Comparison of ENCODE assay signal across 8 cellular contexts in the genomic region with DNA sequence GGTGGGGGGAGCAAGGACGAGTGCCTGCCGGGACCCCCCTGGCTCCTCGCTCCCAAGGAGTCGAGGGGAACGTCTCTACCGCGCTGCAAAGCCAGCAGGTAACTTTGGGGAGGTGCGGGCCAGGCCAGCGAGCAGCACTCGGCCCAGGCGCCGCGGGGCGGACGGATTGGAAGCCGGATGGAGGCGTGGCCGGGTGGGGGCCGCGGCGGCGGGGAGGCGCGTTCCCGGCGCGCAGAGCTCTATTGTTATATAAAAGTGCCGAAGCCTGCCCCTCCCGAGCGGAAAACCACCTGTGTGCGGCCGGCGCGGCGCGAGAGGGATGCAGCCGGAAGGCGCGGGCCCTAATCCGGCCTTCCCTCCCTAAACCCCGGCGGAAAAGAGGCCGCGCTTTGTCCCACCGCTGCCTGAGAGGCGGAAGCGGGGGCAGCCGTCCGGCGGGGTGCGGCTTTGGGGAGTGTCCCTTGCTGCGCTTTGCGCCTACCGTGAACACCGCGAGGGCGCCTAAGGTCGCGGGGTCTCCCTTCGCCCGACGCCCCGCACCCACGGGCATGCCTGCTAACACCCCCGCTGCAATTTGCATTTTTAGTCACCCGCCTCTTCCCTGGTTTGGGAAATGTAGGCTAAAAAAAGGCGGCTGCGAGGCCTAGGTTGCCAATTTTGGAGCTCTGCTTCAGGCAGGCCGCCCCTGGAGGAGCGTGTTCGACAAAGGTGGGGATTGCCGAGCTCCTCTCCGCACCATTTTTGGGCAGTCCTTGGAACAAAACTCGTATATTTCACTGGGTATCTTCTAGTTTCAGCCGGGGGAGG. TPM values are rescaled to one million over a fixed set of nuclear protein-coding genes. Genes with fewer than 3 reads are reported as not detected.
DNase-seq lines count a peak whose midpoint lies in the region; ATAC-seq lines count a peak whose summit lies in the region.

No MANE protein-coding gene starts in this region.

- H3K9me2 ChIP-seq in Karpas-422 (replicated peaks; ENCODE audit: insufficient read depth, low read length), result no peaks in the 10 kb centered on the region

- H3K27ac ChIP-seq in Karpas-422 (ENCODE audit: low read length) (peak overlapping the region; percentile 94), right cardiac atrium (ENCODE audit: low read length) (peak overlapping the region; percentile 88)

- peak overlapping the region; percentile 92 for H2AFZ ChIP-seq in Karpas-422 (ENCODE audit: low read length)

- ATAC-seq in GM19395 (IDR thresholded peaks at IDR 0.05; ENCODE audit: unreplicated experiment) (peak; percentile 38), right cardiac atrium (peak; percentile 58 to 67), HG02970 (IDR thresholded peaks at IDR 0.05; ENCODE audit: low FRiP score, unreplicated experiment) (no peak)

- peak overlapping the region; percentile 88 for H3K9ac ChIP-seq in Karpas-422 (ENCODE audit: low read length)

- peaks cover 40% of the 10 kb centered on the region for H3K4me1 ChIP-seq in Karpas-422 (ENCODE audit: low read length)
- peaks cover 3% of the 10 kb centered on the region for H3K4me1 ChIP-seq in right cardiac atrium (ENCODE audit: control insufficient read depth, insufficient read depth, low read length)

- H3K79me2 ChIP-seq in Karpas-422 (ENCODE audit: low read length), result peaks cover 30% of the 10 kb centered on the region

- H3K27me3 ChIP-seq in Karpas-422 (ENCODE audit: low read length) (no peaks in the 10 kb centered on the region), right cardiac atrium (ENCODE audit: control insufficient read depth, insufficient read depth) (no peaks in the 10 kb centered on the region)

- intact Hi-C loops in right cardiac atrium (cut with DNase I), result loop anchor here in 3 of 4 donors (2.0 to 10.0 kb wide), 6 partner anchors 98 to 302 kb away; a partner anchor contains a TSS

- 0 out of 2 replicates have a peak, but pooled peaks cover under 1% of the 10 kb centered on the region for H3K36me3 ChIP-seq in Karpas-422 (ENCODE audit: insufficient read depth, low read length)

- 0 out of 2 replicates have a peak, but pooled peaks cover 3% of the 10 kb centered on the region for H4K20me1 ChIP-seq in Karpas-422 (ENCODE audit: insufficient read depth, low read depth, low read length)

- under 1% methylated on average over 75 of the region's 75 CpGs for WGBS in right cardiac atrium

- H3K4me2 ChIP-seq in Karpas-422 (ENCODE audit: low read depth, low read length, poor library complexity, severe bottlenecking), result peak overlapping the region; percentile 84

- H3K9me3 ChIP-seq in Karpas-422 (ENCODE audit: low read length), result no peaks in the 10 kb centered on the region
- H3K9me3 ChIP-seq in right cardiac atrium (ENCODE audit: control insufficient read depth, low read length), result no peaks in the 10 kb centered on the region

- DNase-seq in Ammon's horn (ENCODE audit: low spot score), result peak; percentile 30
- DNase-seq in Karpas-422, result peak; percentile 86
- DNase-seq in SW 1271 (lab: John Stamatoyannopoulos, UW), result peak; percentile 47 to 72
- peak; percentile 51 for DNase-seq in amniotic epithelial cell (ENCODE audit: low read depth)
- peak; percentile 86 to 95 (median 93) for DNase-seq in right cardiac atrium
- DNase-seq in putamen (ENCODE audit: low spot score), result peak; percentile 62

- H3K4me3 ChIP-seq in Karpas-422 (ENCODE audit: low read length) (peak overlapping the region; percentile 89), right cardiac atrium (ENCODE audit: low read length) (peak overlapping the region; percentile 60)

RNA-seq across cellular contexts. Expression of a gene that starts 1.7 kb away (rescaled TPM):
- total RNA-seq in Karpas-422 (2014; rRNA removed; shearing (Covaris generic); ENCODE audit: low replicate concordance), result 67.2 and 109 TPM in 2 replicates
- total RNA-seq in right cardiac atrium, result 10 to 100 TPM; 18.6 to 27.8 (median 24.1) TPM
- polyA plus RNA-seq in right cardiac atrium, result 18.5 TPM

Comparison
In these comparisons a context has a peak if more than half of its experiments do, and no peak if none do; other contexts are left out.
1. DNase-seq: peak in every context shown above with its lines; median percentile 93 in right cardiac atrium; 86 in Karpas-422; 62 in putamen; 60 in SW 1271; 51 in amniotic epithelial cell; 30 in Ammon's horn.